8 cellular contexts compared by ENCODE assay signal in genomic region chr1:8259498-8260290, GRCh38. TPM values are rescaled to one million over a fixed set of nuclear protein-coding genes. Genes with fewer than 3 reads are reported as not detected.
DNase-seq lines count a peak whose midpoint lies in the region; ATAC-seq and TF ChIP-seq lines count a peak whose summit lies in the region.

No MANE protein-coding gene starts in this region.

- no peaks in the 10 kb centered on the region for H3K36me3 ChIP-seq in rectal smooth muscle tissue (ENCODE audit: control insufficient read depth, insufficient read depth, low read length)

- H3K27ac ChIP-seq in rectal smooth muscle tissue (ENCODE audit: low read depth, low read length): no peak overlapping the region

- no peaks in the 10 kb centered on the region for H3K9me3 Mint-ChIP-seq in activated naive CD4-positive, alpha-beta T cell treated with anti-CD3 and anti-CD28 coated beads for 36 hours

- CTCF ChIA-PET in activated naive CD4-positive, alpha-beta T cell treated with anti-CD3 and anti-CD28 coated beads for 36 hours (lab: Charles Lee): no interaction called here

- ATAC-seq in GM19351 (IDR thresholded peaks at IDR 0.05; ENCODE audit: unreplicated experiment): no peak

- no peaks in the 10 kb centered on the region for H3K27me3 Mint-ChIP-seq in activated naive CD4-positive, alpha-beta T cell treated with anti-CD3 and anti-CD28 coated beads for 36 hours (ENCODE audit: low read depth)

- TF ChIP-seq CTCF in fibroblast of mammary gland (conservative IDR thresholded peaks at IDR 0.05; ENCODE audit: control insufficient read depth, insufficient read depth, low read depth, low read length): no peak

- H3K9ac ChIP-seq in rectal smooth muscle tissue (ENCODE audit: low read length): no peak overlapping the region

- H3K4me3 ChIP-seq in fibroblast of mammary gland (ENCODE audit: control insufficient read depth, low read depth, low read length) (no peak overlapping the region), rectal smooth muscle tissue (ENCODE audit: low read length) (peak overlapping the region; percentile 25)

- H3K4me3 Mint-ChIP-seq in activated naive CD4-positive, alpha-beta T cell treated with anti-CD3 and anti-CD28 coated beads for 36 hours: no peak overlapping the region

- H3K4me1 ChIP-seq in rectal smooth muscle tissue (ENCODE audit: control insufficient read depth, insufficient read depth, low read length): peaks cover 6% of the 10 kb centered on the region

- H3K36me3 Mint-ChIP-seq in activated naive CD4-positive, alpha-beta T cell treated with anti-CD3 and anti-CD28 coated beads for 36 hours (ENCODE audit: low read depth): no peaks in the 10 kb centered on the region

- H3K4me1 Mint-ChIP-seq in activated naive CD4-positive, alpha-beta T cell treated with anti-CD3 and anti-CD28 coated beads for 36 hours (ENCODE audit: low read depth): no peaks in the 10 kb centered on the region

- H3K27me3 ChIP-seq in rectal smooth muscle tissue (ENCODE audit: control insufficient read depth, insufficient read depth, low read length): no peaks in the 10 kb centered on the region

- intact Hi-C loops in activated naive CD4-positive, alpha-beta T cell treated with anti-CD3 and anti-CD28 coated beads for 36 hours (cut with micrococcal nuclease): no loop called here

- DNase-seq in ELR (ENCODE audit: low read depth): peak; percentile 61
- DNase-seq in RPMI7951 (ENCODE audit: low read depth): peak; percentile 67
- DNase-seq in fibroblast of mammary gland (ENCODE audit: low read depth): peak; percentile 60
- no peak for DNase-seq in stimulated activated CD4-positive, alpha-beta T cell treated with anti-CD3 and anti-CD28 coated beads, Interleukin-2, amount 100 ng/mL, for 24 hours
- DNase-seq in activated gamma-delta T cell treated with Interleukin-2 at 50 U/mL for 16 hours: no peak
- no peak for DNase-seq in activated naive CD4-positive, alpha-beta T cell treated with anti-CD3 and anti-CD28 coated beads for 36 hours

- no peak overlapping the region for H3K27ac Mint-ChIP-seq in activated naive CD4-positive, alpha-beta T cell treated with anti-CD3 and anti-CD28 coated beads for 36 hours

RNA-seq across cellular contexts. Expression of gene SLC45A1, which starts 58.2 kb away (rescaled TPM):
- total RNA-seq in RPMI7951 (2014; rRNA removed; shearing (Covaris generic)): 0.20 and 0.84 TPM in 2 replicates
- under 1 TPM; 0.52 to 0.74 TPM for total RNA-seq in activated naive CD4-positive, alpha-beta T cell treated with anti-CD3 and anti-CD28 coated beads for 36 hours

Comparison
In these comparisons a context has a peak if more than half of its experiments do, and no peak if none do; other contexts are left out.
1. DNase-seq: peak in ELR (single experiment), RPMI7951 (single experiment) and fibroblast of mammary gland (single experiment); none in stimulated activated CD4-positive, alpha-beta T cell treated with anti-CD3 and anti-CD28 coated beads, Interleukin-2, amount 100 ng/mL, for 24 hours (0 of 2), activated gamma-delta T cell treated with Interleukin-2 at 50 U/mL for 16 hours (single experiment) and activated naive CD4-positive, alpha-beta T cell treated with anti-CD3 and anti-CD28 coated beads for 36 hours (single experiment).